In genomic region chr18:26456070-26456491, GRCh38 we compare ENCODE assay signal across 1 cellular context.
TF ChIP-seq lines count a peak whose summit lies in the region.

No MANE protein-coding gene starts in this region.

TF ChIP-seq in GM23338, 12 proteins besides CTCF, POLR2A, EP300 and RAD21 (continued from another document):
- TF ChIP-seq, protein P1, sequence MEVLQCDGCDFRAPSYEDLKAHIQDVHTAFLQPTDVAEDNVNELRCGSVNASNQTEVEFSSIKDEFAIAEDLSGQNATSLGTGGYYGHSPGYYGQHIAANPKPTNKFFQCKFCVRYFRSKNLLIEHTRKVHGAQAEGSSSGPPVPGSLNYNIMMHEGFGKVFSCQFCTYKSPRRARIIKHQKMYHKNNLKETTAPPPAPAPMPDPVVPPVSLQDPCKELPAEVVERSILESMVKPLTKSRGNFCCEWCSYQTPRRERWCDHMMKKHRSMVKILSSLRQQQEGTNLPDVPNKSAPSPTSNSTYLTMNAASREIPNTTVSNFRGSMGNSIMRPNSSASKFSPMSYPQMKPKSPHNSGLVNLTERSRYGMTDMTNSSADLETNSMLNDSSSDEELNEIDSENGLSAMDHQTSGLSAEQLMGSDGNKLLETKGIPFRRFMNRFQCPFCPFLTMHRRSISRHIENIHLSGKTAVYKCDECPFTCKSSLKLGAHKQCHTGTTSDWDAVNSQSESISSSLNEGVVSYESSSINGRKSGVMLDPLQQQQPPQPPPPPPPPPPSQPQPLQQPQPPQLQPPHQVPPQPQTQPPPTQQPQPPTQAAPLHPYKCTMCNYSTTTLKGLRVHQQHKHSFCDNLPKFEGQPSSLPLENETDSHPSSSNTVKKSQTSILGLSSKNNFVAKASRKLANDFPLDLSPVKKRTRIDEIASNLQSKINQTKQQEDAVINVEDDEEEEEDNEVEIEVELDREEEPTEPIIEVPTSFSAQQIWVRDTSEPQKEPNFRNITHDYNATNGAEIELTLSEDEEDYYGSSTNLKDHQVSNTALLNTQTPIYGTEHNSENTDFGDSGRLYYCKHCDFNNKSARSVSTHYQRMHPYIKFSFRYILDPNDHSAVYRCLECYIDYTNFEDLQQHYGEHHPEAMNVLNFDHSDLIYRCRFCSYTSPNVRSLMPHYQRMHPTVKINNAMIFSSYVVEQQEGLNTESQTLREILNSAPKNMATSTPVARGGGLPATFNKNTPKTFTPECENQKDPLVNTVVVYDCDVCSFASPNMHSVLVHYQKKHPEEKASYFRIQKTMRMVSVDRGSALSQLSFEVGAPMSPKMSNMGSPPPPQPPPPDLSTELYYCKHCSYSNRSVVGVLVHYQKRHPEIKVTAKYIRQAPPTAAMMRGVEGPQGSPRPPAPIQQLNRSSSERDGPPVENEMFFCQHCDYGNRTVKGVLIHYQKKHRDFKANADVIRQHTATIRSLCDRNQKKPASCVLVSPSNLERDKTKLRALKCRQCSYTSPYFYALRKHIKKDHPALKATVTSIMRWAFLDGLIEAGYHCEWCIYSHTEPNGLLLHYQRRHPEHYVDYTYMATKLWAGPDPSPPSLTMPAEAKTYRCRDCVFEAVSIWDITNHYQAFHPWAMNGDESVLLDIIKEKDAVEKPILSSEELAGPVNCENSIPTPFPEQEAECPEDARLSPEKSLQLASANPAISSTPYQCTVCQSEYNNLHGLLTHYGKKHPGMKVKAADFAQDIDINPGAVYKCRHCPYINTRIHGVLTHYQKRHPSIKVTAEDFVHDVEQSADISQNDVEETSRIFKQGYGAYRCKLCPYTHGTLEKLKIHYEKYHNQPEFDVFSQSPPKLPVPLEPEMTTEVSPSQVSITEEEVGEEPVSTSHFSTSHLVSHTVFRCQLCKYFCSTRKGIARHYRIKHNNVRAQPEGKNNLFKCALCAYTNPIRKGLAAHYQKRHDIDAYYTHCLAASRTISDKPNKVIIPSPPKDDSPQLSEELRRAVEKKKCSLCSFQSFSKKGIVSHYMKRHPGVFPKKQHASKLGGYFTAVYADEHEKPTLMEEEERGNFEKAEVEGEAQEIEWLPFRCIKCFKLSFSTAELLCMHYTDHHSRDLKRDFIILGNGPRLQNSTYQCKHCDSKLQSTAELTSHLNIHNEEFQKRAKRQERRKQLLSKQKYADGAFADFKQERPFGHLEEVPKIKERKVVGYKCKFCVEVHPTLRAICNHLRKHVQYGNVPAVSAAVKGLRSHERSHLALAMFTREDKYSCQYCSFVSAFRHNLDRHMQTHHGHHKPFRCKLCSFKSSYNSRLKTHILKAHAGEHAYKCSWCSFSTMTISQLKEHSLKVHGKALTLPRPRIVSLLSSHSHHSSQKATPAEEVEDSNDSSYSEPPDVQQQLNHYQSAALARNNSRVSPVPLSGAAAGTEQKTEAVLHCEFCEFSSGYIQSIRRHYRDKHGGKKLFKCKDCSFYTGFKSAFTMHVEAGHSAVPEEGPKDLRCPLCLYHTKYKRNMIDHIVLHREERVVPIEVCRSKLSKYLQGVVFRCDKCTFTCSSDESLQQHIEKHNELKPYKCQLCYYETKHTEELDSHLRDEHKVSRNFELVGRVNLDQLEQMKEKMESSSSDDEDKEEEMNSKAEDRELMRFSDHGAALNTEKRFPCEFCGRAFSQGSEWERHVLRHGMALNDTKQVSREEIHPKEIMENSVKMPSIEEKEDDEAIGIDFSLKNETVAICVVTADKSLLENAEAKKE (CRISPR knock-in tag; IDR thresholded peaks at IDR 0.05): no peak
- no peak for TF ChIP-seq CREB1 (CRISPR knock-in tag; IDR thresholded peaks at IDR 0.05; ENCODE audit: low read depth)
- no peak for TF ChIP-seq NANOG (IDR thresholded peaks at IDR 0.05; ENCODE audit: borderline replicate concordance)
- no peak for TF ChIP-seq JUNB (IDR thresholded peaks at IDR 0.05; ENCODE audit: unreplicated experiment)
